8 cellular contexts compared by ENCODE assay signal in genomic region chr9:129884220-129885017, GRCh38. TPM values are rescaled to one million over a fixed set of nuclear protein-coding genes. Genes with fewer than 3 reads are reported as not detected.
A peak's percentile ranks its signal among the peaks of the same experiment; 100 is the strongest.
DNase-seq lines count a peak whose midpoint lies in the region; ATAC-seq and TF ChIP-seq lines count a peak whose summit lies in the region.

No MANE protein-coding gene starts in this region.

- H3K9me3 ChIP-seq in neuronal stem cell (replicated peaks in 1 of 2; ENCODE audit: control insufficient read depth in 2 of 2, insufficient read depth in 1 of 2, low read depth in 1 of 2, low read length in 2 of 2) = peaks cover 0 to 3% of the 10 kb centered on the region in 2 donors
- no peaks in the 10 kb centered on the region for H3K9me3 ChIP-seq in subcutaneous abdominal adipose tissue (ENCODE audit: control insufficient read depth in 5 of 5, low read length in 5 of 5)

- no peak overlapping the region for H4K91ac ChIP-seq in neuronal stem cell (ENCODE audit: low read depth, low read length, poor library complexity)

- peak overlapping the region; percentile 73 for H2AFZ ChIP-seq in neuronal stem cell (ENCODE audit: low read length)

- H3K27ac ChIP-seq in neuronal stem cell (replicated peaks; ENCODE audit: low read length) = no peak overlapping the region
- peak overlapping the region; percentile 57 for H3K27ac ChIP-seq in subcutaneous abdominal adipose tissue (ENCODE audit: low read depth, low read length)

- H2AK5ac ChIP-seq in neuronal stem cell (ENCODE audit: low read depth, low read length) = peak overlapping the region; percentile 99

- peak overlapping the region; percentile 77 for H3K4ac ChIP-seq in neuronal stem cell (ENCODE audit: low read length)

- H3K27me3 ChIP-seq in neuronal stem cell (ENCODE audit: control insufficient read depth in 3 of 3, insufficient read depth in 3 of 3, low read depth in 1 of 3, low read length in 3 of 3) (no peaks in the 10 kb centered on the region), subcutaneous abdominal adipose tissue (ENCODE audit: control insufficient read depth in 5 of 5, insufficient read depth in 4 of 5, low read length in 5 of 5) (no peaks in the 10 kb centered on the region)

- H3K79me1 ChIP-seq in neuronal stem cell (ENCODE audit: low read depth, low read length) = no peaks in the 10 kb centered on the region

- H2BK5ac ChIP-seq in neuronal stem cell (ENCODE audit: low read length) = no peak overlapping the region

- peak overlapping the region; percentile 97 for H3K18ac ChIP-seq in neuronal stem cell (ENCODE audit: low read length)

- peak overlapping the region; percentile 92 for H2BK120ac ChIP-seq in neuronal stem cell (ENCODE audit: low read depth, low read length)

- peak overlapping the region; percentile 87 for H3K23ac ChIP-seq in neuronal stem cell (ENCODE audit: low read depth, low read length, poor library complexity)

- peaks cover 12 to 19% of the 10 kb centered on the region in 2 donors for H3K4me1 ChIP-seq in neuronal stem cell (ENCODE audit: control insufficient read depth in 2 of 2, insufficient read depth in 1 of 2, low read depth in 1 of 2, low read length in 2 of 2)
- H3K4me1 ChIP-seq in subcutaneous abdominal adipose tissue (ENCODE audit: control insufficient read depth in 5 of 5, insufficient read depth in 5 of 5, low read length in 5 of 5) = peaks cover 3 to 50% (median 30%) of the 10 kb centered on the region in 5 donors

- peaks cover 6 to 27% of the 10 kb centered on the region in 2 donors for H3K36me3 ChIP-seq in neuronal stem cell (replicated peaks in 1 of 2; ENCODE audit: control insufficient read depth in 2 of 2, insufficient read depth in 2 of 2, low read length in 2 of 2)
- H3K36me3 ChIP-seq in subcutaneous abdominal adipose tissue (ENCODE audit: control insufficient read depth in 5 of 5, insufficient read depth in 5 of 5, low read length in 5 of 5) = peaks cover 0 to 34% (median 5%) of the 10 kb centered on the region in 5 donors

- peak; percentile 46 for ATAC-seq in GM21723 (IDR thresholded peaks at IDR 0.05; ENCODE audit: unreplicated experiment)

- no peak overlapping the region for H4K8ac ChIP-seq in neuronal stem cell (ENCODE audit: low read depth, low read length)

- peak overlapping the region; percentile 68 for H3K9ac ChIP-seq in neuronal stem cell (ENCODE audit: low read depth, low read length, poor library complexity)
- H3K9ac ChIP-seq in subcutaneous abdominal adipose tissue (ENCODE audit: low read length in 5 of 5) = peak overlapping the region in 3 of 5 donors; percentile 59 to 80 (median 76)

- DNase-seq in DMS153 treated with DMSO at 0.1 percent for 48 hours (lab: John Stamatoyannopoulos, UW; ENCODE audit: unreplicated experiment) = peak; percentile 75
- DNase-seq in LNCaP clone FGC (ENCODE audit: low read depth) = peak; percentile 65
- peak; percentile 69 for DNase-seq in SHP77 treated with DMSO at 0.1 percent for 48 hours (lab: John Stamatoyannopoulos, UW)
- DNase-seq in activated gamma-delta T cell (lab: John Stamatoyannopoulos, UW) = peak; percentile 85
- peak; percentile 78 for DNase-seq in foreskin melanocyte
- DNase-seq in neuronal stem cell (ENCODE audit: low spot score) = peak; percentile 71

- 0 out of 2 replicates have a peak, but pooled peaks have one; percentile 2 for TF ChIP-seq CTCF in LNCaP clone FGC (IDR thresholded peaks at IDR 0.05; ENCODE audit: control insufficient read depth, extremely low read depth, insufficient read depth)

- H3K14ac ChIP-seq in neuronal stem cell (ENCODE audit: low read length) = peak overlapping the region; percentile 12

- peak overlapping the region; percentile 99 for H2BK15ac ChIP-seq in neuronal stem cell (ENCODE audit: low read length)

- H2BK12ac ChIP-seq in neuronal stem cell (ENCODE audit: low read length) = peak overlapping the region; percentile 59

- WGBS in neuronal stem cell (ENCODE audit: extremely low coverage in 2 of 2, insufficient read length in 2 of 2, insufficient replicate concordance in 1 of 2), 2 donors = no CpG with 5 or more reads among the region's 24 CpGs

- H3K4me2 ChIP-seq in neuronal stem cell (ENCODE audit: insufficient read depth, low read length, poor library complexity, severe bottlenecking) = peak overlapping the region; percentile 42

- peak overlapping the region; percentile 46 for H3K4me3 ChIP-seq in LNCaP clone FGC (ENCODE audit: low read depth, low read length)
- peak overlapping the region in 1 of 2 donors; percentile 32 for H3K4me3 ChIP-seq in neuronal stem cell (ENCODE audit: low read length in 2 of 2)
- peak overlapping the region; percentile 54 to 79 (median 62) for H3K4me3 ChIP-seq in subcutaneous abdominal adipose tissue (ENCODE audit: low read depth in 1 of 5, low read length in 5 of 5)

RNA-seq across cellular contexts. Expression of gene USP20, which starts 49.2 kb away (rescaled TPM):
- 11.8 TPM for polyA plus RNA-seq in neuronal stem cell (2013, experiment 1 of 2)
- 10.9 TPM for polyA plus RNA-seq in neuronal stem cell (2013, experiment 2 of 2)

RNA-seq across cellular contexts. Expression of gene C9orf78, which starts 49.3 kb away (rescaled TPM):
- 37.6 TPM for polyA plus RNA-seq in neuronal stem cell (2013, experiment 1 of 2)
- 36.0 TPM for polyA plus RNA-seq in neuronal stem cell (2013, experiment 2 of 2)
